Comparison of ENCODE assay signal across 8 cellular contexts in the genomic region with DNA sequence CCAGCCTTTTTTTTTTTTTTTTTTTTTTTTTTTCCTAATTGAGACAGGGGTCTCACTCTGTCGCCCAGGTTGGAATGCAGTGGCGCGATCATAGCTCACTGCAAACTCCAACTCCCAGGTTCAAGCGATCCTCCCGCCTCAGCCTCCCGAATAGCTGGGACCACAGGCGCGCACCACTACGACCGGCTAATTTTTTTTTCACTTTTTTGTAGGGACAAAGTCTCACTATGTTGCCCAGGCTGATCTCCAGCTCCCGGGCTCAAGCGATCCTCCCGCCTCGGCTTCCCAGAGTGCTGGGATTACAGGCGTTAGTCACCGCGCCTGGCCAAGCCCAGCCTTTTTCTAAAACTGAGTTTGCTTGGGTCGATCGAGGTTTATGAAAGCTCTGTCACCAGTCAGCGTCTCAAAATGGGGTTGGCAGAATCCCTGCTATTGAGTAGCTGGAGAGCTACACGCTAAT. TPM values are rescaled to one million over a fixed set of nuclear protein-coding genes. Genes with fewer than 3 reads are reported as not detected.
DNase-seq lines count a peak whose midpoint lies in the region; ATAC-seq and TF ChIP-seq lines count a peak whose summit lies in the region.

No MANE protein-coding gene starts in this region.

- ATAC-seq in left cardiac atrium (peak; percentile 3 to 14), HG03159 (IDR thresholded peaks at IDR 0.05; ENCODE audit: unreplicated experiment) (no peak), HG03095 (IDR thresholded peaks at IDR 0.05; ENCODE audit: unreplicated experiment) (no peak)

- no peak for TF ChIP-seq CTCF in DOHH2 (IDR thresholded peaks at IDR 0.05; ENCODE audit: low read depth, low read length, poor library complexity, severe bottlenecking)

- H3K36me3 Mint-ChIP-seq in activated naive CD8-positive, alpha-beta T cell treated with anti-CD3 and anti-CD28 coated beads for 36 hours, result peaks cover 21% of the 10 kb centered on the region

- H3K27ac Mint-ChIP-seq in activated naive CD8-positive, alpha-beta T cell treated with anti-CD3 and anti-CD28 coated beads for 36 hours, result peak overlapping the region; percentile 83

- H3K27me3 Mint-ChIP-seq in activated naive CD8-positive, alpha-beta T cell treated with anti-CD3 and anti-CD28 coated beads for 36 hours, result no peaks in the 10 kb centered on the region

- no peaks in the 10 kb centered on the region for H3K9me3 ChIP-seq in DOHH2 (ENCODE audit: control insufficient read depth, insufficient read depth, low read length)
- H3K9me3 ChIP-seq in MG63, result no peaks in the 10 kb centered on the region

- no peaks in the 10 kb centered on the region for H3K27me3 ChIP-seq in DOHH2 (ENCODE audit: control insufficient read depth, low read length)
- no peaks in the 10 kb centered on the region for H3K27me3 ChIP-seq in MG63

- H3K9me2 ChIP-seq in DOHH2 (replicated peaks; ENCODE audit: control insufficient read depth, low read length), result no peaks in the 10 kb centered on the region

- peaks cover 31% of the 10 kb centered on the region for H3K4me1 Mint-ChIP-seq in activated naive CD8-positive, alpha-beta T cell treated with anti-CD3 and anti-CD28 coated beads for 36 hours

- no peaks in the 10 kb centered on the region; the same call in 1 of the 2 replicates for H3F3A ChIP-seq in DOHH2 (ENCODE audit: control insufficient read depth, insufficient read depth)

- H4K20me1 ChIP-seq in DOHH2 (ENCODE audit: control insufficient read depth, insufficient read depth, low read depth, low read length), result no peaks in the 10 kb centered on the region

- H3K4me1 ChIP-seq in DOHH2 (ENCODE audit: control insufficient read depth, low read length), result peaks cover 62% of the 10 kb centered on the region

- DNase-seq in MG63 (peak; percentile 76), left cardiac atrium (peak; percentile 48), putamen (ENCODE audit: low spot score) (peak; percentile 13)
- DNase-seq in activated naive CD8-positive, alpha-beta T cell treated with anti-CD3 and anti-CD28 coated beads for 36 hours, result no peak
- DNase-seq in activated effector memory CD4-positive, alpha-beta T cell treated with anti-CD3 and anti-CD28 coated beads, Interleukin-2, amount 50 U/mL, for 16 hours, result no peak

- peak overlapping the region; percentile 86 for H3K27ac ChIP-seq in DOHH2 (ENCODE audit: low read depth, low read length)

- peak overlapping the region; percentile 85 for H3K4me2 ChIP-seq in DOHH2 (ENCODE audit: low read length)

- peaks cover 53% of the 10 kb centered on the region for H3K79me2 ChIP-seq in DOHH2 (ENCODE audit: control insufficient read depth, low read length)

- H3K9me3 Mint-ChIP-seq in activated naive CD8-positive, alpha-beta T cell treated with anti-CD3 and anti-CD28 coated beads for 36 hours, result no peaks in the 10 kb centered on the region

- intact Hi-C loops in left cardiac atrium (cut with DNase I), result no loop called here

- H3K36me3 ChIP-seq in DOHH2 (ENCODE audit: control insufficient read depth, low read length) (peaks cover 28% of the 10 kb centered on the region), MG63 (peaks cover 4% of the 10 kb centered on the region)

- H3K4me3 Mint-ChIP-seq in activated naive CD8-positive, alpha-beta T cell treated with anti-CD3 and anti-CD28 coated beads for 36 hours, result peak overlapping the region; percentile 99

- H3K4me3 ChIP-seq in DOHH2 (ENCODE audit: low read length) (peak overlapping the region; percentile 91), MG63 (peak overlapping the region; percentile 81)

RNA-seq across cellular contexts. Expression of a gene that starts 1.3 kb away (rescaled TPM):
- total RNA-seq in MG63 (2014; rRNA removed; shearing (Covaris generic); ENCODE audit: low replicate concordance), result 21.9 and 27.4 TPM in 2 replicates
- 10 to 100 TPM; 57.3 to 59.5 TPM for total RNA-seq in activated naive CD8-positive, alpha-beta T cell treated with anti-CD3 and anti-CD28 coated beads for 36 hours
- total RNA-seq in left cardiac atrium, result 10 to 100 TPM; 19.0 to 27.0 TPM

RNA-seq across cellular contexts. Expression of a gene that starts 13.0 kb away (rescaled TPM):
- total RNA-seq in MG63 (2014; rRNA removed; shearing (Covaris generic); ENCODE audit: low replicate concordance), result 0.23 TPM in 1 of 2 replicates, not detected in the other
- 1 to 10 TPM; 1.2 to 1.3 TPM for total RNA-seq in activated naive CD8-positive, alpha-beta T cell treated with anti-CD3 and anti-CD28 coated beads for 36 hours
- 1 to 10 TPM in 1 of 2 donors, under 1 TPM in 1; 0.99 to 1.4 TPM for total RNA-seq in left cardiac atrium

RNA-seq across cellular contexts. Expression of a gene that starts 39.8 kb away (rescaled TPM):
- 1.6 and 1.9 TPM in 2 replicates for total RNA-seq in MG63 (2014; rRNA removed; shearing (Covaris generic); ENCODE audit: low replicate concordance)
- total RNA-seq in activated naive CD8-positive, alpha-beta T cell treated with anti-CD3 and anti-CD28 coated beads for 36 hours, result 100 to 1,000 TPM; 213 to 219 TPM
- 1 to 10 TPM; 4.0 to 5.5 TPM for total RNA-seq in left cardiac atrium

RNA-seq across cellular contexts. Expression of a gene that starts 43.4 kb away (rescaled TPM):
- 15.7 and 20.3 TPM in 2 replicates for total RNA-seq in MG63 (2014; rRNA removed; shearing (Covaris generic); ENCODE audit: low replicate concordance)
- total RNA-seq in activated naive CD8-positive, alpha-beta T cell treated with anti-CD3 and anti-CD28 coated beads for 36 hours, result 10 to 100 TPM; 53.7 to 54.3 TPM
- total RNA-seq in left cardiac atrium, result 10 to 100 TPM; 23.7 to 25.4 TPM

RNA-seq across cellular contexts. Expression of a gene that starts 47.2 kb away (rescaled TPM):
- 16.6 and 25.9 TPM in 2 replicates for total RNA-seq in MG63 (2014; rRNA removed; shearing (Covaris generic); ENCODE audit: low replicate concordance)
- 10 to 100 TPM; 20.8 to 24.0 TPM for total RNA-seq in activated naive CD8-positive, alpha-beta T cell treated with anti-CD3 and anti-CD28 coated beads for 36 hours
- total RNA-seq in left cardiac atrium, result 10 to 100 TPM; 13.8 to 17.4 TPM

Comparison
In these comparisons a context has a peak if more than half of its experiments do, and no peak if none do; other contexts are left out.
1. DNase-seq: peak in MG63 (single experiment), left cardiac atrium (single experiment) and putamen (single experiment); none in activated naive CD8-positive, alpha-beta T cell treated with anti-CD3 and anti-CD28 coated beads for 36 hours (single experiment) and activated effector memory CD4-positive, alpha-beta T cell treated with anti-CD3 and anti-CD28 coated beads, Interleukin-2, amount 50 U/mL, for 16 hours (single experiment).
2. ATAC-seq: peak in left cardiac atrium (2 of 2); none in HG03159 (single experiment) and HG03095 (single experiment).
3. RNA of a gene that starts 39.8 kb away (total RNA-seq): 213 to 219 TPM in activated naive CD8-positive, alpha-beta T cell treated with anti-CD3 and anti-CD28 coated beads for 36 hours; 4.0 to 5.5 TPM in left cardiac atrium and 1.6 to 1.9 TPM in MG63; every median in the first group is over 10 times any median in the second.